9 cellular contexts compared by ENCODE assay signal in the genomic region with DNA sequence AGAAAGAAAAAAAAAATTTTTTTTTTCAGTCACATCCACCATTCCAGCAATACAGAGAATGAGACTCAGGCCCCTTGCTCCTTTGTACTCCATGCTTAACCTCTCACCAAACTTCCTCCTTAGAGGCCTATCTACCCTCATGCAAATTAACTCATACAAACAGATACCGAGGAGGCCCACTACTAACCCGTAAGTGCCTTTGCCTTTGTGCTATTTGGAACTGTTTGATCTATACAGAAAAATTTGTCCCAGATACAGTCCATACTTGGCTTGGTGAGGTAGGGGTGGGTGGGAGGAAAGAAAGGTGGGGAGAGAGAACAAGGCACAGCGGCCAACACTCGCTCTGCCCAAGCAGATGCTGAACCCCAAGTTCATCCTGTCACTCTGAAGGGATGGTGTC.
A peak's percentile ranks its signal among the peaks of the same experiment; 100 is the strongest.
DNase-seq lines count a peak whose midpoint lies in the region; ATAC-seq and FAIRE-seq lines count a peak whose summit lies in the region.
"Had no signal": no experiment of that assay in that cellular context is flagged by ENCODE, and none has a peak within 500 bp of the region (broad histone marks: within the 10 kb centered on the region; RNA-seq: fewer than 3 reads in every experiment).

No MANE protein-coding gene starts in this region.

- no peak for FAIRE-seq in small intestine (lab: Jason Lieb, UNC)
- no peak for FAIRE-seq in frontal cortex (lab: Jason Lieb, UNC)

- ATAC-seq in GM19023 (IDR thresholded peaks at IDR 0.05; ENCODE audit: unreplicated experiment) (peak; percentile 18), HG02870 (IDR thresholded peaks at IDR 0.05; ENCODE audit: unreplicated experiment) (peak; percentile 48)

- WGBS in small intestine, 3 donors = 50 to 66% (median 65%) methylated on average over 4 of the region's 4 CpGs

- H3K27ac ChIP-seq in small intestine (ENCODE audit: low read depth in 1 of 2, low read length in 1 of 2) = peak overlapping the region; percentile 63 to 71

- H3K4me3 ChIP-seq in small intestine (ENCODE audit: low read depth in 1 of 2, low read length in 2 of 2) (no peak overlapping the region), MG63 (no peak overlapping the region)

- no peaks in the 10 kb centered on the region for H3K27me3 ChIP-seq in small intestine (ENCODE audit: control insufficient read depth in 2 of 2, insufficient read depth in 2 of 2, low read length in 2 of 2)
- no peaks in the 10 kb centered on the region for H3K27me3 ChIP-seq in MG63

- DNase-seq in SKM-1 (lab: John Stamatoyannopoulos, UW; ENCODE audit: unreplicated experiment) (peak; percentile 38), small intestine (no peak), frontal cortex (ENCODE audit: low spot score in 2 of 2) (no peak), MG63 (no peak), T-helper 2 cell (no peak)
- DNase-seq: activated naive CD8-positive, alpha-beta T cell treated with anti-CD3 and anti-CD28 coated beads, Interleukin-2, amount 10 ng/mL, durations not matched to agents 7 days and 5 days; stimulated activated naive CD4-positive, alpha-beta T cell treated with Interleukin-2 at 50 U/mL for 16 hours had no signal

- H3K4me1 ChIP-seq in small intestine (ENCODE audit: control insufficient read depth in 2 of 2, insufficient read depth in 1 of 2, low read depth in 1 of 2, low read length in 1 of 2) = peaks cover 15 to 19% of the 10 kb centered on the region in 2 donors

- H3K9me3 ChIP-seq in small intestine (ENCODE audit: control insufficient read depth, low read depth) = no peaks in the 10 kb centered on the region
- no peaks in the 10 kb centered on the region for H3K9me3 ChIP-seq in MG63

- H3K36me3 ChIP-seq in small intestine (ENCODE audit: control insufficient read depth in 2 of 2, insufficient read depth in 2 of 2, low read length in 2 of 2) = no peaks in the 10 kb centered on the region
- H3K36me3 ChIP-seq in MG63 = no peaks in the 10 kb centered on the region
